Comparison of ENCODE assay signal across 27 cellular contexts in genomic region chr9:96075111-96075510, GRCh38.
"Had no signal": no experiment of that assay in that cellular context is flagged by ENCODE, and none has a peak within 500 bp of the region (broad histone marks: within the 10 kb centered on the region; RNA-seq: fewer than 3 reads in every experiment).

No MANE protein-coding gene starts in this region.

- H3K4me3 Mint-ChIP-seq: activated CD4-positive, alpha-beta memory T cell treated with anti-CD3 and anti-CD28 coated beads, Interleukin-2, amount 10 ng/mL, durations not matched to agents 7 days and 5 days; activated naive CD4-positive, alpha-beta T cell treated with anti-CD3 and anti-CD28 coated beads, Interleukin-2, amount 50 U/mL, for 24 hours; activated naive CD8-positive, alpha-beta T cell treated with anti-CD3 and anti-CD28 coated beads, Interleukin-2, amount 50 U/mL, for 24 hours; activated T-cell treated with anti-CD3 and anti-CD28 coated beads, Interleukin-2, amount 50 U/mL, for 24 hours; nephron progenitor cell; stimulated activated naive CD8-positive, alpha-beta T cell treated with anti-CD3 and anti-CD28 coated beads, Interleukin-15, Interleukin-2, amounts not matched to agents 100 ng/mL and 50 ng/mL, for 24 hours had no signal

- H3K4me1 Mint-ChIP-seq: activated naive CD4-positive, alpha-beta T cell treated with anti-CD3 and anti-CD28 coated beads, Interleukin-2, amount 50 U/mL, for 24 hours; activated naive CD8-positive, alpha-beta T cell treated with anti-CD3 and anti-CD28 coated beads, Interleukin-2, amount 50 U/mL, for 24 hours had no signal

- H3K36me3 ChIP-seq: left lung, lower lobe of right lung, neutrophil, right lobe of liver, thyroid gland, upper lobe of left lung, WERI-Rb-1 had no signal

- H3K27ac ChIP-seq: foreskin keratinocyte, left lung, lower lobe of right lung, neutrophil, right lobe of liver, thyroid gland, upper lobe of left lung, WERI-Rb-1 had no signal

- H3K27ac Mint-ChIP-seq: activated CD4-positive, alpha-beta memory T cell treated with anti-CD3 and anti-CD28 coated beads, Interleukin-2, amount 10 ng/mL, durations not matched to agents 7 days and 5 days; activated naive CD4-positive, alpha-beta T cell treated with anti-CD3 and anti-CD28 coated beads, Interleukin-2, amount 50 U/mL, for 24 hours; activated naive CD8-positive, alpha-beta T cell treated with anti-CD3 and anti-CD28 coated beads, Interleukin-2, amount 50 U/mL, for 24 hours; activated T-cell treated with anti-CD3 and anti-CD28 coated beads, Interleukin-2, amount 50 U/mL, for 24 hours; activated T-helper 2 cell treated with anti-CD3 and anti-CD28 coated beads, Interferon-gamma antibody, Interleukin-2, Interleukin-4, amounts not matched to agents 10 μg/mL and 5 μg/mL and 100 μg/mL, durations not matched to agents 14 hours and 24 hours and 36 hours; nephron progenitor cell; stimulated activated naive CD8-positive, alpha-beta T cell treated with anti-CD3 and anti-CD28 coated beads, Interleukin-15, Interleukin-2, amounts not matched to agents 100 ng/mL and 50 ng/mL, for 24 hours had no signal

- ATAC-seq: activated CD4-positive, CD25-positive, alpha-beta regulatory T cell treated with anti-CD3 and anti-CD28 coated beads, Interleukin-2, amount 50 U/mL, for 24 hours; activated naive CD8-positive, alpha-beta T cell treated with anti-CD3 and anti-CD28 coated beads, Interleukin-2, amount 50 U/mL, for 24 hours; esophagus mucosa; foreskin keratinocyte; left lung; lower lobe of right lung; right lobe of liver had no signal

- H3K27me3 ChIP-seq: neutrophil, right lobe of liver, thyroid gland, upper lobe of left lung had no signal

- H3K27me3 Mint-ChIP-seq: activated naive CD4-positive, alpha-beta T cell treated with anti-CD3 and anti-CD28 coated beads, Interleukin-2, amount 50 U/mL, for 24 hours; stimulated activated naive CD8-positive, alpha-beta T cell treated with anti-CD3 and anti-CD28 coated beads, Interleukin-15, Interleukin-2, amounts not matched to agents 100 ng/mL and 50 ng/mL, for 24 hours had no signal

- H3K36me3 Mint-ChIP-seq: activated naive CD4-positive, alpha-beta T cell treated with anti-CD3 and anti-CD28 coated beads, Interleukin-2, amount 50 U/mL, for 24 hours had no signal

- H3K4me3 ChIP-seq: left lung, lower lobe of right lung, right lobe of liver, thyroid gland, upper lobe of left lung had no signal

- H3K9me3 Mint-ChIP-seq: activated CD4-positive, alpha-beta memory T cell treated with anti-CD3 and anti-CD28 coated beads, Interleukin-2, amount 10 ng/mL, durations not matched to agents 7 days and 5 days; activated naive CD4-positive, alpha-beta T cell treated with anti-CD3 and anti-CD28 coated beads, Interleukin-2, amount 50 U/mL, for 24 hours; activated naive CD8-positive, alpha-beta T cell treated with anti-CD3 and anti-CD28 coated beads, Interleukin-2, amount 50 U/mL, for 24 hours; activated T-cell treated with anti-CD3 and anti-CD28 coated beads, Interleukin-2, amount 50 U/mL, for 24 hours; activated T-helper 2 cell treated with anti-CD3 and anti-CD28 coated beads, Interferon-gamma antibody, Interleukin-2, Interleukin-4, amounts not matched to agents 10 μg/mL and 5 μg/mL and 100 μg/mL, durations not matched to agents 14 hours and 24 hours and 36 hours; nephron progenitor cell; stimulated activated naive CD8-positive, alpha-beta T cell treated with anti-CD3 and anti-CD28 coated beads, Interleukin-15, Interleukin-2, amounts not matched to agents 100 ng/mL and 50 ng/mL, for 24 hours had no signal

- H3K9me3 ChIP-seq: left lung, lower lobe of right lung, neutrophil, right lobe of liver, thyroid gland, upper lobe of left lung had no signal

- FAIRE-seq: islet of Langerhans, TTC549 had no signal

- H3K4me1 ChIP-seq: foreskin keratinocyte, lower lobe of right lung, right lobe of liver had no signal

- DNase-seq: activated CD4-positive, alpha-beta memory T cell treated with anti-CD3 and anti-CD28 coated beads, Interleukin-2, amount 10 ng/mL, durations not matched to agents 7 days and 5 days; activated CD4-positive, alpha-beta T cell treated with anti-CD3 and anti-CD28 coated beads for 48 hours; activated CD8-positive, alpha-beta memory T cell treated with anti-CD3 and anti-CD28 coated beads, Interleukin-2, amount 50 U/mL, for 48 hours; activated naive CD8-positive, alpha-beta T cell treated with anti-CD3 and anti-CD28 coated beads, Interleukin-2, amount 50 U/mL, for 24 hours; activated T-cell treated with anti-CD3 and anti-CD28 coated beads, Interleukin-2, amount 50 U/mL, for 24 hours; amygdala; central memory CD4-positive, alpha-beta T cell; foreskin keratinocyte; left lung; lower lobe of right lung; mesendoderm; nephron progenitor cell; right lobe of liver; stimulated activated CD4-positive, alpha-beta T cell treated with anti-CD3 and anti-CD28 coated beads, Interleukin-2, amount 100 ng/mL, for 48 hours; substantia nigra; T-helper 9 cell; thyroid gland; upper lobe of left lung; WERI-Rb-1 had no signal
